In the genomic region with DNA sequence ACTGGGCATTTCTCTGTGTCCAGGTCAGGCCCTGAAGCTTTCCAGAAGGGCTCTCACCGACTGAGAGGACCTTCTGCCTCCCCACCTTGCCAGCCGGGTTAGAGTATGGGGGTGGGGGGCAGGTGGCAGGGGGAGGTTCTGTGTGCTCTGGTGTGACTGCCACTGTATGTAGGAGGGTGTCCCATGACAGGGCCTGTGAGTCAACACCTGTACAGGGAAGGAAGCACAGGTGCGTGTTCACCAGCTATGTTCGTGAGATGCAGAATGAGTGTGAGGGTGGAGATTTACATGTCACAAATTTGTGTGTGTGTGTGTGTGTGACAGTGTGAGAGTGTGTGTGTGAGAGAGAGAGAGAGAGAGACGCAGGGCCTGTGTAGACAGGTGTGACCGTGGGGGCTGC, we compare ENCODE assay signal across 21 cellular contexts. TPM values are rescaled to one million over a fixed set of nuclear protein-coding genes. Genes with fewer than 3 reads are reported as not detected.
DNase-seq lines count a peak whose midpoint lies in the region; ATAC-seq, FAIRE-seq and TF ChIP-seq lines count a peak whose summit lies in the region.
"Had no signal": no experiment of that assay in that cellular context is flagged by ENCODE, and none has a peak within 500 bp of the region (broad histone marks: within the 10 kb centered on the region; RNA-seq: fewer than 3 reads in every experiment).

No MANE protein-coding gene starts in this region.

- H3K27me3 Mint-ChIP-seq in activated CD4-positive, alpha-beta T cell treated with anti-CD3 and anti-CD28 coated beads for 36 hours: no peaks in the 10 kb centered on the region
- H3K27me3 Mint-ChIP-seq: activated CD4-positive, alpha-beta memory T cell treated with anti-CD3 and anti-CD28 coated beads for 36 hours; activated naive CD8-positive, alpha-beta T cell treated with anti-CD3 and anti-CD28 coated beads for 36 hours had no signal

- H3K27ac Mint-ChIP-seq in activated CD4-positive, alpha-beta T cell treated with anti-CD3 and anti-CD28 coated beads for 36 hours: no peak overlapping the region
- H3K27ac Mint-ChIP-seq: activated CD4-positive, alpha-beta memory T cell treated with anti-CD3 and anti-CD28 coated beads for 36 hours; activated naive CD8-positive, alpha-beta T cell treated with anti-CD3 and anti-CD28 coated beads for 36 hours had no signal

- no peak for FAIRE-seq in GM12878 (lab: Jason Lieb, UNC)

- H3K4me3 ChIP-seq in GM12878 (no peak overlapping the region), muscle layer of colon (ENCODE audit: low read depth in 1 of 2, low read length in 2 of 2) (peak overlapping the region in 1 of 2 donors; percentile 7), stomach smooth muscle (ENCODE audit: low read length in 2 of 2) (peak overlapping the region in 1 of 2 donors; percentile 29)
- H3K4me3 ChIP-seq: HAP-1, skin epidermis, thoracic aorta had no signal

- no peaks in the 10 kb centered on the region; the same call in none of the 2 replicates for H3K79me2 ChIP-seq in GM12878 (ENCODE audit: control insufficient read depth, insufficient read depth, low read length)

- H3K27me3 ChIP-seq in GM12878 (replicated peaks in 1 of 2; ENCODE audit: control insufficient read depth in 2 of 2, insufficient read depth in 2 of 2, low read length in 1 of 2): no peaks in the 10 kb centered on the region
- H3K27me3 ChIP-seq in muscle layer of colon (ENCODE audit: control insufficient read depth in 1 of 2, insufficient read depth in 2 of 2, low read length in 2 of 2): no peaks in the 10 kb centered on the region
- no peaks in the 10 kb centered on the region for H3K27me3 ChIP-seq in stomach smooth muscle (ENCODE audit: control insufficient read depth in 1 of 2, insufficient read depth in 2 of 2, low read length in 2 of 2)
- H3K27me3 ChIP-seq: breast epithelium had no signal

- ATAC-seq in activated CD4-positive, alpha-beta T cell treated with anti-CD3 and anti-CD28 coated beads for 36 hours: peak; percentile 26
- ATAC-seq in GM12878: no peak
- no peak for ATAC-seq in GM21526 (IDR thresholded peaks at IDR 0.05; ENCODE audit: low FRiP score, unreplicated experiment)
- ATAC-seq: activated T-cell treated with anti-CD3 and anti-CD28 coated beads, Interleukin-2, amount 50 U/mL, for 72 hours had no signal

- no peak overlapping the region for H2AFZ ChIP-seq in GM12878 (ENCODE audit: control insufficient read depth, low read depth, low read length)

- H3K36me3 Mint-ChIP-seq in activated CD4-positive, alpha-beta T cell treated with anti-CD3 and anti-CD28 coated beads for 36 hours (ENCODE audit: low read depth): no peaks in the 10 kb centered on the region
- H3K36me3 Mint-ChIP-seq: activated CD4-positive, alpha-beta memory T cell treated with anti-CD3 and anti-CD28 coated beads for 36 hours; activated naive CD8-positive, alpha-beta T cell treated with anti-CD3 and anti-CD28 coated beads for 36 hours had no signal

- H3K4me1 ChIP-seq in GM12878 (ENCODE audit: control insufficient read depth, insufficient read depth, low read length): peaks cover 49% of the 10 kb centered on the region
- H3K4me1 ChIP-seq in muscle layer of colon (ENCODE audit: insufficient read depth, low read length): peaks cover 98% of the 10 kb centered on the region
- H3K4me1 ChIP-seq in stomach smooth muscle (ENCODE audit: control insufficient read depth, insufficient read depth, low read length): peaks cover 100% of the 10 kb centered on the region
- H3K4me1 ChIP-seq: HAP-1 had no signal

- peak; percentile 45 for DNase-seq in activated CD4-positive, alpha-beta T cell treated with anti-CD3 and anti-CD28 coated beads for 36 hours
- no peak for DNase-seq in activated CD4-positive, alpha-beta T cell treated with anti-CD3 and anti-CD28 coated beads, Interleukin-2, amount 50 U/mL, for 1 hour
- DNase-seq in GM12878 (ENCODE audit: low read depth, low spot score): no peak
- no peak for DNase-seq in NCI-H524 (lab: John Stamatoyannopoulos, UW)
- no peak for DNase-seq in NK-92 (lab: John Stamatoyannopoulos, UW; ENCODE audit: unreplicated experiment)
- DNase-seq: activated CD4-positive, alpha-beta memory T cell treated with anti-CD3 and anti-CD28 coated beads for 36 hours; activated naive CD8-positive, alpha-beta T cell treated with anti-CD3 and anti-CD28 coated beads for 36 hours; activated T-cell treated with anti-CD3 and anti-CD28 coated beads, Interleukin-2, amount 50 U/mL, for 72 hours; Karpas-422; NCI-H1436 had no signal

- H3K4me3 Mint-ChIP-seq in activated CD4-positive, alpha-beta T cell treated with anti-CD3 and anti-CD28 coated beads for 36 hours: no peak overlapping the region
- H3K4me3 Mint-ChIP-seq: activated CD4-positive, alpha-beta memory T cell treated with anti-CD3 and anti-CD28 coated beads for 36 hours had no signal

- TF ChIP-seq EP300 in GM12878 (IDR thresholded peaks at IDR 0.05; ENCODE audit: borderline replicate concordance in 1 of 2, control insufficient read depth in 1 of 2, low read depth in 2 of 2, low read length in 2 of 2): no peak

- no peak overlapping the region for H3K4me2 ChIP-seq in GM12878 (ENCODE audit: control insufficient read depth, insufficient read depth)

- POLR2A ChIA-PET in activated CD4-positive, alpha-beta T cell treated with anti-CD3 and anti-CD28 coated beads for 36 hours (lab: Charles Lee): no interaction called here
- POLR2A ChIA-PET in GM12878 (lab: Charles Lee): no interaction called here

- H3K27ac ChIP-seq in GM12878 (ENCODE audit: control insufficient read depth, insufficient read depth) (no peak overlapping the region; the same call in 1 of the 2 replicates), muscle layer of colon (ENCODE audit: low read depth, low read length) (peak overlapping the region; percentile 86), stomach smooth muscle (ENCODE audit: low read length) (peak overlapping the region; percentile 82)

- TF ChIP-seq RAD21 in GM12878 (IDR thresholded peaks at IDR 0.05; ENCODE audit: insufficient read depth, low read depth, low read length): no peak

- no peak overlapping the region for H3K9ac ChIP-seq in GM12878 (ENCODE audit: control insufficient read depth, insufficient read depth, low read length)
- no peak overlapping the region for H3K9ac ChIP-seq in muscle layer of colon (ENCODE audit: low read length)
- peak overlapping the region in 1 of 2 donors; percentile 5 for H3K9ac ChIP-seq in stomach smooth muscle (ENCODE audit: low read length in 2 of 2)

- H3K9me3 ChIP-seq in GM12878 (replicated peaks; ENCODE audit: control insufficient read depth, insufficient read depth, low read length) (no peaks in the 10 kb centered on the region), muscle layer of colon (ENCODE audit: low read length) (no peaks in the 10 kb centered on the region), stomach smooth muscle (ENCODE audit: control insufficient read depth in 2 of 2, low read length in 2 of 2) (no peaks in the 10 kb centered on the region)
- H3K9me3 ChIP-seq: breast epithelium, HAP-1, thoracic aorta had no signal

- intact Hi-C loops in activated CD4-positive, alpha-beta T cell treated with anti-CD3 and anti-CD28 coated beads for 36 hours (cut with DNase I, micrococcal nuclease): no loop called here
- intact Hi-C loops in GM12878 (cut with micrococcal nuclease; ENCODE audit: unreplicated experiment): no loop called here

- CTCF ChIA-PET in activated CD4-positive, alpha-beta T cell treated with anti-CD3 and anti-CD28 coated beads for 36 hours (lab: Charles Lee): interaction anchor here (1.0 kb wide), 1 partner anchor 151 kb away, joined by 3 read pairs; no protein-coding TSS in a partner anchor
- CTCF ChIA-PET in GM12878 (lab: Yijun Ruan, JAX): interaction anchor here (1.1 to 3.0 kb wide), 5 partner anchors 8 to 193 kb away, joined by 3 to 11 read pairs (median 4); no protein-coding TSS in a partner anchor

- SMC1A ChIA-PET in GM12878 (lab: Charles Lee; ENCODE audit: uncharacterized antibody, unreplicated experiment): interaction anchor here (1.3 kb wide), 1 partner anchor 8 kb away, joined by 3 read pairs; no protein-coding TSS in a partner anchor

- no peaks in the 10 kb centered on the region for H3K9me3 Mint-ChIP-seq in activated CD4-positive, alpha-beta T cell treated with anti-CD3 and anti-CD28 coated beads for 36 hours (ENCODE audit: low read depth)
- H3K9me3 Mint-ChIP-seq: activated CD4-positive, alpha-beta memory T cell treated with anti-CD3 and anti-CD28 coated beads for 36 hours; activated naive CD8-positive, alpha-beta T cell treated with anti-CD3 and anti-CD28 coated beads for 36 hours; activated T-cell treated with anti-CD3 and anti-CD28 coated beads, Interleukin-2, amount 50 U/mL, for 72 hours had no signal

- in situ Hi-C loops in GM12878 (cut with MboI): no loop called here

- H4K20me1 ChIP-seq in GM12878 (ENCODE audit: control insufficient read depth, insufficient read depth): 0 out of 2 replicates have a peak, but pooled peaks cover 3% of the 10 kb centered on the region

- H3K36me3 ChIP-seq in GM12878 (ENCODE audit: control insufficient read depth in 2 of 2, insufficient read depth in 2 of 2, low read length in 1 of 2) (no peaks in the 10 kb centered on the region; a peak in 2 of 4 replicates), muscle layer of colon (ENCODE audit: insufficient read depth, low read length) (no peaks in the 10 kb centered on the region), stomach smooth muscle (ENCODE audit: control insufficient read depth in 2 of 2, insufficient read depth in 2 of 2, low read length in 2 of 2) (peaks cover 0 to 6% of the 10 kb centered on the region in 2 donors)
- H3K36me3 ChIP-seq: breast epithelium, HAP-1, thoracic aorta had no signal

- no peak for TF ChIP-seq POLR2A in GM12878 (IDR thresholded peaks at IDR 0.05; ENCODE audit: low read depth, low read length)

- no peak for TF ChIP-seq CTCF in GM12878 (IDR thresholded peaks at IDR 0.05 in 2 of 3, conservative IDR thresholded peaks at IDR 0.05 in 1 of 3; ENCODE audit: control insufficient read depth in 2 of 3, extremely low read depth in 1 of 3, insufficient read depth in 1 of 3, low read depth in 3 of 3, low read length in 3 of 3)

- RAD21 ChIA-PET in GM12878 (lab: Charles Lee; ENCODE audit: unreplicated experiment): interaction anchor here (0.6 kb wide), 1 partner anchor 99 kb away, joined by 5 read pairs; no protein-coding TSS in a partner anchor

- WGBS in GM12878 (ENCODE audit: insufficient coverage, insufficient replicate concordance, low lambda C conversion rate, missing lambda C conversion rate): 68% methylated on average over 6 of the region's 6 CpGs

- no TSS peak for BruUV-seq in GM12878 (replicated peaks; lab: Mats Ljungman, UMichigan)

- H3K4me1 Mint-ChIP-seq in activated CD4-positive, alpha-beta T cell treated with anti-CD3 and anti-CD28 coated beads for 36 hours: peaks cover 31% of the 10 kb centered on the region

RNA-seq across cellular contexts. Expression of a gene that starts 6.9 kb away (rescaled TPM):
- 10 to 100 TPM; 10.3 to 12.1 TPM for total RNA-seq in activated CD4-positive, alpha-beta T cell treated with anti-CD3 and anti-CD28 coated beads for 36 hours
- total RNA-seq in GM12878 (2013; cell fraction: nucleolus; rRNA removed): 19.7 and 22.3 TPM in 2 replicates
- total RNA-seq in GM12878 (2014; rRNA removed) (1.1 and 2.0 TPM in 2 replicates), GM12878 (2014; rRNA removed; fragmentation: Illumina TruSeq; extraction: Trizol) (0.85 and 1.1 TPM in 2 replicates), GM12878 (2021) (10.6 and 13.0 TPM in 2 replicates)
- 2.3 TPM for polyA plus RNA-seq in GM12878 (2011; ENCODE audit: low read depth)
- polyA plus RNA-seq in GM12878 (2011; rRNA removed) (1.1 and 1.2 TPM in 2 replicates), GM12878 (2014; fragmentation: Illumina TruSeq; extraction: Trizol) (1.3 and 1.9 TPM in 2 replicates), GM12878 (2014; fragmentation: Nextera tagmentation; extraction: Ambion mirVana) (under 1 TPM; 0.21 to 0.26 TPM), GM12878 (2014; rRNA removed) (5.3 and 7.4 TPM in 2 replicates), GM12878 (2016; fragmentation: Nextera tagmentation; extraction: Ambion mirVana) (1 to 10 TPM; 1.4 to 2.0 TPM)
- polyA plus RNA-seq in GM12878 (2011; cell fraction: cytosol; rRNA removed): 1.3 and 1.6 TPM in 2 replicates
- 7.1 and 10.9 TPM in 2 replicates for polyA plus RNA-seq in GM12878 (2011; cell fraction: nucleus; rRNA removed)
- 4.1 and 6.0 TPM in 2 replicates for polyA plus RNA-seq in GM12878 (2012)
- 2.3 and 2.4 TPM in 2 replicates for polyA minus RNA-seq in GM12878 (2011; rRNA and poly(A)+ RNA removed)
- polyA minus RNA-seq in GM12878 (2011; cell fraction: cytosol; rRNA and poly(A)+ RNA removed): 2.8 and 4.8 TPM in 2 replicates
- polyA minus RNA-seq in GM12878 (2011; cell fraction: nucleus; rRNA and poly(A)+ RNA removed): 3.5 and 4.5 TPM in 2 replicates

RNA-seq across cellular contexts. Expression of a gene that starts 37.9 kb away (rescaled TPM):
- under 1 TPM in 1 of 2 experiments, not detected in 1; 0.11 TPM for total RNA-seq in activated CD4-positive, alpha-beta T cell treated with anti-CD3 and anti-CD28 coated beads for 36 hours
- 199 and 205 TPM in 2 replicates for total RNA-seq in GM12878 (2013; cell fraction: nucleolus; rRNA removed)
- total RNA-seq in GM12878 (2014; rRNA removed): 97.3 and 105 TPM in 2 replicates
- 53.3 and 54.3 TPM in 2 replicates for total RNA-seq in GM12878 (2014; rRNA removed; fragmentation: Illumina TruSeq; extraction: Trizol)
- total RNA-seq in GM12878 (2021): 80.2 and 83.8 TPM in 2 replicates
- 34.5 TPM for polyA plus RNA-seq in GM12878 (2011; ENCODE audit: low read depth)
- 129 and 193 TPM in 2 replicates for polyA plus RNA-seq in GM12878 (2011; rRNA removed)
- polyA plus RNA-seq in GM12878 (2011; cell fraction: cytosol; rRNA removed): 212 and 255 TPM in 2 replicates
- polyA plus RNA-seq in GM12878 (2011; cell fraction: nucleus; rRNA removed): 826 and 1,005 TPM in 2 replicates
- 59.3 and 73.9 TPM in 2 replicates for polyA plus RNA-seq in GM12878 (2012)
- 59.5 and 80.8 TPM in 2 replicates for polyA plus RNA-seq in GM12878 (2014; fragmentation: Illumina TruSeq; extraction: Trizol)
- 10 to 100 TPM; 10.9 to 13.1 TPM for polyA plus RNA-seq in GM12878 (2014; fragmentation: Nextera tagmentation; extraction: Ambion mirVana)
- 108 and 127 TPM in 2 replicates for polyA plus RNA-seq in GM12878 (2014; rRNA removed)
- 10 to 100 TPM; 60.1 to 68.6 TPM for polyA plus RNA-seq in GM12878 (2016; fragmentation: Nextera tagmentation; extraction: Ambion mirVana)
- 91.0 and 144 TPM in 2 replicates for polyA minus RNA-seq in GM12878 (2011; rRNA and poly(A)+ RNA removed)
- 35.3 and 38.5 TPM in 2 replicates for polyA minus RNA-seq in GM12878 (2011; cell fraction: cytosol; rRNA and poly(A)+ RNA removed)
- polyA minus RNA-seq in GM12878 (2011; cell fraction: nucleus; rRNA and poly(A)+ RNA removed): 102 and 127 TPM in 2 replicates
- total RNA-seq: A172, fibroblast of lung, kidney epithelial cell, osteocyte had no signal
- polyA plus RNA-seq: fibroblast of lung had no signal

Comparison
In these comparisons a context has a peak if more than half of its experiments do, and no peak if none do; other contexts are left out.
1. RNA of a gene that starts 37.9 kb away (total RNA-seq): 53.3 to 205 TPM in GM12878; 0.11 TPM in activated CD4-positive, alpha-beta T cell treated with anti-CD3 and anti-CD28 coated beads for 36 hours; every median in the first group is over 10 times any median in the second.